Comparison of ENCODE assay signal across 9 cellular contexts in genomic region chr15:58509556-58509955, GRCh38.
"Had no signal": no experiment of that assay in that cellular context is flagged by ENCODE, and none has a peak within 500 bp of the region (broad histone marks: within the 10 kb centered on the region; RNA-seq: fewer than 3 reads in every experiment).

No MANE protein-coding gene starts in this region.

- H3K9me3 ChIP-seq: HAP-1 had no signal

- H3K27ac ChIP-seq: GM23248 had no signal

- H3K4me3 ChIP-seq: GM23248, GM23338, HAP-1 had no signal

- H3K9me3 Mint-ChIP-seq: GM23338, H9, HFFc6 had no signal

- ATAC-seq: GM23338, HCT116 had no signal

- H3K4me1 ChIP-seq: HAP-1 had no signal

- H3K9ac ChIP-seq: GM23248 had no signal

- DNase-seq: GM23248, GOT3, H7, H9, HCEC 1CT, HFFc6 had no signal

- H3K4me2 ChIP-seq: GM23338 had no signal

- H3K27ac Mint-ChIP-seq: GM23338, H9, HFFc6 had no signal

- H3K36me3 ChIP-seq: HAP-1 had no signal

- H2AFZ ChIP-seq: GM23248, GM23338 had no signal
